Comparison of ENCODE assay signal across 8 cellular contexts in genomic region chr19:45885556-45886426, GRCh38. TPM values are rescaled to one million over a fixed set of nuclear protein-coding genes. Genes with fewer than 3 reads are reported as not detected.
DNase-seq lines count a peak whose midpoint lies in the region.

Gene IRF2BP1 (minus strand): TSS chr19:45886141. CDS start chr19:45885774, 367 bp downstream.

- H3K27ac ChIP-seq in neuronal stem cell (replicated peaks; ENCODE audit: low read length), result peak within 1 kb of the TSS; percentile 85

- no CpG with 5 or more reads among the region's 107 CpGs for WGBS in neuronal stem cell (ENCODE audit: extremely low coverage in 2 of 2, insufficient read length in 2 of 2, insufficient replicate concordance in 1 of 2), 2 donors

- peak within 1 kb of the TSS; percentile 98 for H2AK5ac ChIP-seq in neuronal stem cell (ENCODE audit: low read depth, low read length)

- no peaks in the 10 kb centered on the region for H3K27me3 ChIP-seq in neuronal stem cell (ENCODE audit: control insufficient read depth in 3 of 3, insufficient read depth in 3 of 3, low read depth in 1 of 3, low read length in 3 of 3)

- peak within 1 kb of the TSS; percentile 95 for H2BK5ac ChIP-seq in neuronal stem cell (ENCODE audit: low read length)

- H3K79me1 ChIP-seq in neuronal stem cell (ENCODE audit: low read depth, low read length), result peaks cover 13% of the 10 kb centered on the region

- peaks cover 8 to 21% of the 10 kb centered on the region in 2 donors for H3K36me3 ChIP-seq in neuronal stem cell (replicated peaks in 1 of 2; ENCODE audit: control insufficient read depth in 2 of 2, insufficient read depth in 2 of 2, low read length in 2 of 2)

- peak within 1 kb of the TSS; percentile 58 for H2BK12ac ChIP-seq in neuronal stem cell (ENCODE audit: low read length)

- H3K4me2 ChIP-seq in neuronal stem cell (ENCODE audit: insufficient read depth, low read length, poor library complexity, severe bottlenecking), result peak within 1 kb of the TSS; percentile 94

- peak; percentile 93 for DNase-seq in EL
- peak; percentile 90 for DNase-seq in HCEC 1CT
- DNase-seq in MV-4-11 (lab: John Stamatoyannopoulos, UW), result peak; percentile 93
- DNase-seq in SK-MEL-5 (ENCODE audit: low read depth, low spot score), result peak; percentile 92
- peak; percentile 61 to 81 (median 71) for DNase-seq in activated naive CD4-positive, alpha-beta T cell (lab: John Stamatoyannopoulos, UW)
- DNase-seq in foreskin melanocyte, result peak; percentile 86
- peak; percentile 92 for DNase-seq in neuronal stem cell (ENCODE audit: low spot score)
- peak; percentile 89 for DNase-seq in stromal cell of bone marrow (ENCODE audit: low read depth)

- in situ Hi-C loops in SK-MEL-5 (cut with HindIII; ENCODE audit: low pct_unique_long_range_greater_than_20kb, low sequenced_read_pairs), result no loop called here

- peak within 1 kb of the TSS; percentile 93 for H2AFZ ChIP-seq in neuronal stem cell (ENCODE audit: low read length)

- H3K4ac ChIP-seq in neuronal stem cell (ENCODE audit: low read length), result peak within 1 kb of the TSS; percentile 4

- peak within 1 kb of the TSS; percentile 98 for H3K23ac ChIP-seq in neuronal stem cell (ENCODE audit: low read depth, low read length, poor library complexity)

- no peak within 1 kb of the TSS for H2BK120ac ChIP-seq in neuronal stem cell (ENCODE audit: low read depth, low read length)

- peaks cover 8 to 18% of the 10 kb centered on the region in 2 donors for H3K4me1 ChIP-seq in neuronal stem cell (ENCODE audit: control insufficient read depth in 2 of 2, insufficient read depth in 1 of 2, low read depth in 1 of 2, low read length in 2 of 2)

- no peak within 1 kb of the TSS for H3K14ac ChIP-seq in neuronal stem cell (ENCODE audit: low read length)

- H2BK15ac ChIP-seq in neuronal stem cell (ENCODE audit: low read length), result peak within 1 kb of the TSS; percentile 26

- peak within 1 kb of the TSS; percentile 95 for H3K18ac ChIP-seq in neuronal stem cell (ENCODE audit: low read length)

- H4K91ac ChIP-seq in neuronal stem cell (ENCODE audit: low read depth, low read length, poor library complexity), result no peak within 1 kb of the TSS

- peaks cover 0 to 4% of the 10 kb centered on the region in 2 donors for H3K9me3 ChIP-seq in neuronal stem cell (replicated peaks in 1 of 2; ENCODE audit: control insufficient read depth in 2 of 2, insufficient read depth in 1 of 2, low read depth in 1 of 2, low read length in 2 of 2)

- peak within 1 kb of the TSS; percentile 68 for H4K8ac ChIP-seq in neuronal stem cell (ENCODE audit: low read depth, low read length)

- peak within 1 kb of the TSS; percentile 97 for H3K9ac ChIP-seq in neuronal stem cell (ENCODE audit: low read depth, low read length, poor library complexity)

- peak within 1 kb of the TSS; percentile 89 to 98 for H3K4me3 ChIP-seq in neuronal stem cell (ENCODE audit: low read length in 2 of 2)

RNA-seq across cellular contexts. Expression of gene IRF2BP1, which starts in this region (rescaled TPM):
- 20.6 and 22.9 TPM in 2 replicates for total RNA-seq in SK-MEL-5 (2014; rRNA removed; shearing (Covaris generic))
- 34.2 and 43.6 TPM in 2 replicates for polyA plus RNA-seq in SK-MEL-5 (2015; cell fraction: cytosol; rRNA removed)
- polyA plus RNA-seq in SK-MEL-5 (2015; cell fraction: nucleus; rRNA removed), result 8.4 and 9.0 TPM in 2 replicates
- 14.0 TPM for polyA plus RNA-seq in neuronal stem cell (2013, experiment 1 of 2)
- 14.4 TPM for polyA plus RNA-seq in neuronal stem cell (2013, experiment 2 of 2)

Comparison
In these comparisons a context has a peak if more than half of its experiments do, and no peak if none do; other contexts are left out.
1. Peak in every context shown above with its lines: DNase-seq, H3K4me3 ChIP-seq and H3K27ac ChIP-seq.